Comparison of ENCODE assay signal across 8 cellular contexts in genomic region chr2:174688079-174688478, GRCh38.
DNase-seq lines count a peak whose midpoint lies in the region; TF ChIP-seq lines count a peak whose summit lies in the region.

No MANE protein-coding gene starts in this region.

- H3K4me3 ChIP-seq in adipocyte (ENCODE audit: low read length): no peak overlapping the region
- no peak overlapping the region for H3K4me3 ChIP-seq in coronary artery

- H3K27me3 ChIP-seq in adipocyte (replicated peaks; ENCODE audit: control insufficient read depth, insufficient read depth, low read length): no peaks in the 10 kb centered on the region

- no peaks in the 10 kb centered on the region for H3K9me3 ChIP-seq in adipocyte (ENCODE audit: control insufficient read depth, low read length)

- peak; percentile 35 for TF ChIP-seq RAD21 in Ishikawa (IDR thresholded peaks at IDR 0.05; ENCODE audit: low read depth)

- TF ChIP-seq CTCF in coronary artery (IDR thresholded peaks at IDR 0.05): no peak

- H3K27ac ChIP-seq in coronary artery: no peak overlapping the region

- H3K4me1 ChIP-seq in adipocyte (ENCODE audit: control insufficient read depth, insufficient read depth, low read length): peaks cover 5% of the 10 kb centered on the region

- no peak for TF ChIP-seq EP300 in Ishikawa (IDR thresholded peaks at IDR 0.05; ENCODE audit: borderline replicate concordance)

- DNase-seq in GF-D8 (lab: John Stamatoyannopoulos, UW) (peak; percentile 38), adipocyte (ENCODE audit: low read depth) (peak; percentile 86), lung microvascular endothelial cell (ENCODE audit: low read depth in 2 of 2) (peak; percentile 52 to 62), NCI-H187 (lab: John Stamatoyannopoulos, UW) (no peak), coronary artery (ENCODE audit: low spot score) (no peak), cortex of kidney (lab: John Stamatoyannopoulos, UW) (no peak)
- DNase-seq in stimulated activated CD4-positive, alpha-beta T cell treated with anti-CD3 and anti-CD28 coated beads, Interleukin-4, amount 100 ng/mL, for 24 hours: no peak

- H3K36me3 ChIP-seq in adipocyte (ENCODE audit: control insufficient read depth, insufficient read depth, low read length, severe bottlenecking): no peaks in the 10 kb centered on the region

- H3K9ac ChIP-seq in adipocyte (ENCODE audit: low read length): no peak overlapping the region

TF ChIP-seq in Ishikawa, 13 proteins besides CTCF, POLR2A, EP300 and RAD21:
- no peak for TF ChIP-seq FOXM1 (IDR thresholded peaks at IDR 0.05; ENCODE audit: borderline replicate concordance, low read depth)
- TF ChIP-seq TEAD4 (IDR thresholded peaks at IDR 0.05): no peak
- TF ChIP-seq CEBPB (IDR thresholded peaks at IDR 0.05): no peak
- TF ChIP-seq YY1 (IDR thresholded peaks at IDR 0.05; ENCODE audit: low read depth): no peak
- no peak for TF ChIP-seq TCF12 (IDR thresholded peaks at IDR 0.05; ENCODE audit: low read depth)
- no peak for TF ChIP-seq NFIC (IDR thresholded peaks at IDR 0.05)
- TF ChIP-seq EGR1 (IDR thresholded peaks at IDR 0.05): no peak
- no peak for TF ChIP-seq MAX (IDR thresholded peaks at IDR 0.05)
- no peak for TF ChIP-seq USF1 (IDR thresholded peaks at IDR 0.05)
- TF ChIP-seq ZBTB7A (IDR thresholded peaks at IDR 0.05; ENCODE audit: low read depth): no peak
- TF ChIP-seq CREB1 (IDR thresholded peaks at IDR 0.05; ENCODE audit: low read depth): no peak
- no peak for TF ChIP-seq TAF1 (IDR thresholded peaks at IDR 0.05; ENCODE audit: low read depth)
- TF ChIP-seq REST (IDR thresholded peaks at IDR 0.05; ENCODE audit: low read depth): no peak
TF ChIP-seq in Ishikawa: peak in this region for 0.

Comparison
In these comparisons a context has a peak if more than half of its experiments do, and no peak if none do; other contexts are left out.
1. DNase-seq: peak in GF-D8 (single experiment), adipocyte (single experiment) and lung microvascular endothelial cell (2 of 2); none in NCI-H187 (0 of 2), coronary artery (single experiment), stimulated activated CD4-positive, alpha-beta T cell treated with anti-CD3 and anti-CD28 coated beads, Interleukin-4, amount 100 ng/mL, for 24 hours (single experiment) and cortex of kidney (single experiment).